In the genomic region with DNA sequence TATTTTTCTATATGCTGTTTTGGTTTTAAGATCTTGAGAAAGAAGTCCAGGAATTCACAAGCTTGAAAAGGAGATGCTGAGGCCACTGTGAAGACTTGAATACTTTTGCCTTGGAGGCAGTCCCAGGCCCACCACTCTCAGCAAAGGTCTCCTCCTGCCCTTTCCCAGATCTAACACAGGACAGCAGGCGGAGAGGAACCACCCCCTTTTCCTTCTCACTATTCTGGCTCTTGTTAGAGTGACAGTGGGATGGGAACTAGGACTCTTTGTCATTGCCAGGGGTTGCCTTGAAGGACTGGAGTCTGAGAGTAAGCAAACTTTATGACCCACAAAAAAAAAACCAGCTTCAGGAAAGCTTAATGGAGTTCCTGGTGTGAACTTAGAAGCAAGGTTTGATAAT, we compare ENCODE assay signal across 14 cellular contexts. TPM values are rescaled to one million over a fixed set of nuclear protein-coding genes. Genes with fewer than 3 reads are reported as not detected.
DNase-seq lines count a peak whose midpoint lies in the region; ATAC-seq and TF ChIP-seq lines count a peak whose summit lies in the region.
"Had no signal": no experiment of that assay in that cellular context is flagged by ENCODE, and none has a peak within 500 bp of the region (broad histone marks: within the 10 kb centered on the region; RNA-seq: fewer than 3 reads in every experiment).

No MANE protein-coding gene starts in this region.

- H3K4me2 ChIP-seq in PC-3 (ENCODE audit: low read length): peak overlapping the region; percentile 76
- H3K4me2 ChIP-seq in hepatocyte: peak overlapping the region; percentile 58
- H3K4me2 ChIP-seq in osteoblast (ENCODE audit: insufficient read depth, low read length): peak overlapping the region; percentile 77

- peaks cover 19 to 28% of the 10 kb centered on the region in 2 donors for H3K27me3 Mint-ChIP-seq in stimulated activated naive B cell treated with anti-CD40 and anti-IgM and Interleukin-4, amounts not matched to agents 10 μg/mL and 1 μg/mL and 100 μg/mL, for 72 hours

- H3K4me1 ChIP-seq in ACC112 (ENCODE audit: control insufficient read depth, insufficient read depth, low read length, unreplicated experiment) (peaks cover 7% of the 10 kb centered on the region), PC-3 (ENCODE audit: insufficient read depth, low read length) (peaks cover 14% of the 10 kb centered on the region), hepatocyte (ENCODE audit: insufficient read depth) (peaks cover 11% of the 10 kb centered on the region), osteoblast (ENCODE audit: insufficient read depth, low read length) (peaks cover 41% of the 10 kb centered on the region)

- H2AFZ ChIP-seq in ACC112 (ENCODE audit: low read length, unreplicated experiment): peak overlapping the region; percentile 82
- H2AFZ ChIP-seq in PC-3 (ENCODE audit: low read length): peak overlapping the region; percentile 73
- peak overlapping the region; percentile 44 for H2AFZ ChIP-seq in hepatocyte
- peak overlapping the region; percentile 64 for H2AFZ ChIP-seq in osteoblast (ENCODE audit: low read length)

- no peak overlapping the region for H3K27ac Mint-ChIP-seq in stimulated activated naive B cell treated with anti-CD40 and anti-IgM and Interleukin-4, amounts not matched to agents 10 μg/mL and 1 μg/mL and 100 μg/mL, for 72 hours
- H3K27ac Mint-ChIP-seq: activated naive CD8-positive, alpha-beta T cell treated with anti-CD3 and anti-CD28 coated beads for 36 hours had no signal

- H3K9me2 ChIP-seq in PC-3 (replicated peaks; ENCODE audit: low read length) (no peaks in the 10 kb centered on the region), hepatocyte (replicated peaks; ENCODE audit: insufficient read depth) (no peaks in the 10 kb centered on the region)

- no peak overlapping the region for H3K9ac ChIP-seq in PC-3 (ENCODE audit: low read length)

- DNase-seq in PC-3 (no peak), hepatocyte (ENCODE audit: low spot score) (no peak), osteoblast (ENCODE audit: insufficient read length, low spot score, missing footprints) (no peak), NCI-H187 (lab: John Stamatoyannopoulos, UW) (no peak), MV-4-11 (lab: John Stamatoyannopoulos, UW) (no peak)
- DNase-seq in stimulated activated naive B cell treated with anti-CD40 and anti-IgM and Interleukin-4, amounts not matched to agents 10 μg/mL and 1 μg/mL and 100 μg/mL, for 72 hours: no peak
- DNase-seq: activated CD4-positive, CD25-positive, alpha-beta regulatory T cell; activated naive CD8-positive, alpha-beta T cell treated with anti-CD3 and anti-CD28 coated beads for 36 hours; kidney had no signal

- no peaks in the 10 kb centered on the region for H3K4me1 Mint-ChIP-seq in stimulated activated naive B cell treated with anti-CD40 and anti-IgM and Interleukin-4, amounts not matched to agents 10 μg/mL and 1 μg/mL and 100 μg/mL, for 72 hours
- H3K4me1 Mint-ChIP-seq: activated naive CD8-positive, alpha-beta T cell treated with anti-CD3 and anti-CD28 coated beads for 36 hours had no signal

- peaks cover 0 to 12% of the 10 kb centered on the region in 2 donors for H3K36me3 Mint-ChIP-seq in stimulated activated naive B cell treated with anti-CD40 and anti-IgM and Interleukin-4, amounts not matched to agents 10 μg/mL and 1 μg/mL and 100 μg/mL, for 72 hours
- H3K36me3 Mint-ChIP-seq: activated naive CD8-positive, alpha-beta T cell treated with anti-CD3 and anti-CD28 coated beads for 36 hours had no signal

- H4K20me1 ChIP-seq in PC-3 (ENCODE audit: low read length) (no peaks in the 10 kb centered on the region), hepatocyte (ENCODE audit: insufficient read depth, poor library complexity, severe bottlenecking) (no peaks in the 10 kb centered on the region), osteoblast (ENCODE audit: insufficient read depth, low read length) (no peaks in the 10 kb centered on the region)

- H3K79me2 ChIP-seq in ACC112 (ENCODE audit: control insufficient read depth, insufficient read depth, low read length, unreplicated experiment): no peaks in the 10 kb centered on the region
- H3K79me2 ChIP-seq in PC-3 (ENCODE audit: low read length): no peaks in the 10 kb centered on the region
- no peaks in the 10 kb centered on the region for H3K79me2 ChIP-seq in hepatocyte
- no peaks in the 10 kb centered on the region for H3K79me2 ChIP-seq in osteoblast (ENCODE audit: insufficient read depth, low read length)

- H3K4me3 Mint-ChIP-seq in stimulated activated naive B cell treated with anti-CD40 and anti-IgM and Interleukin-4, amounts not matched to agents 10 μg/mL and 1 μg/mL and 100 μg/mL, for 72 hours: no peak overlapping the region
- H3K4me3 Mint-ChIP-seq: activated naive CD8-positive, alpha-beta T cell treated with anti-CD3 and anti-CD28 coated beads for 36 hours had no signal

- H3K27ac ChIP-seq in ACC112 (ENCODE audit: low read depth, low read length) (no peak overlapping the region), PC-3 (ENCODE audit: low read length) (no peak overlapping the region), hepatocyte (no peak overlapping the region), osteoblast (ENCODE audit: low read depth, low read length) (no peak overlapping the region)
- H3K27ac ChIP-seq: C4-2B, SK-N-MC had no signal

- H3K4me3 ChIP-seq in ACC112 (ENCODE audit: low read depth, low read length) (peak overlapping the region; percentile 71; the same call in 1 of the 2 replicates), PC-3 (ENCODE audit: low read length) (no peak overlapping the region), hepatocyte (no peak overlapping the region), osteoblast (ENCODE audit: insufficient read depth, low read length) (peak overlapping the region; percentile 65)

- ATAC-seq in PC-3: no peak
- ATAC-seq in HG03175 (IDR thresholded peaks at IDR 0.05; ENCODE audit: unreplicated experiment): no peak
- ATAC-seq in stimulated activated naive B cell treated with anti-CD40 and anti-IgM and Interleukin-4, amounts not matched to agents 10 μg/mL and 1 μg/mL and 100 μg/mL, for 72 hours (replicated peaks): no peak
- ATAC-seq: stimulated activated naive CD8-positive, alpha-beta T cell treated with anti-CD3 and anti-CD28 coated beads, Interleukin-15, Interleukin-2, amounts not matched to agents 100 U/mL and 50 U/mL, for 24 hours had no signal

- no peak for TF ChIP-seq CTCF in PC-3 (conservative IDR thresholded peaks at IDR 0.05; ENCODE audit: low read depth, low read length)
- no peak for TF ChIP-seq CTCF in hepatocyte (IDR thresholded peaks at IDR 0.05; ENCODE audit: poor library complexity)
- TF ChIP-seq CTCF in osteoblast (IDR thresholded peaks at IDR 0.05; ENCODE audit: extremely low read depth, low read depth, low read length): no peak

- whole genome bisulfite sequencing in hepatocyte (ENCODE audit: low lambda C conversion rate, missing lambda C conversion rate): 95% methylated on average over 1 of the region's 1 CpG

- no TSS peak for BruUV-seq in PC-3 (replicated peaks; lab: Mats Ljungman, UMichigan)

- POLR2A ChIA-PET in PC-3 (lab: Charles Lee; ENCODE audit: unreplicated experiment): interaction anchor here (0.5 to 0.6 kb wide), 3 partner anchors 17 to 67 kb away, joined by 3 read pairs; a partner anchor contains a TSS

- no peaks in the 10 kb centered on the region for H3K36me3 ChIP-seq in ACC112 (ENCODE audit: insufficient read depth, low read length)
- no peaks in the 10 kb centered on the region for H3K36me3 ChIP-seq in PC-3 (ENCODE audit: low read depth, low read length)
- no peaks in the 10 kb centered on the region for H3K36me3 ChIP-seq in hepatocyte (replicated peaks; ENCODE audit: insufficient read depth, low read depth)
- no peaks in the 10 kb centered on the region for H3K36me3 ChIP-seq in osteoblast (ENCODE audit: insufficient read depth, low read length)

- H3K9me3 Mint-ChIP-seq in stimulated activated naive B cell treated with anti-CD40 and anti-IgM and Interleukin-4, amounts not matched to agents 10 μg/mL and 1 μg/mL and 100 μg/mL, for 72 hours: peaks cover 0 to 2% of the 10 kb centered on the region in 2 donors

- intact Hi-C loops in PC-3 (cut with micrococcal nuclease): loop anchor here (10.0 kb wide), 1 partner anchor 276 kb away; a partner anchor contains a TSS

- CTCF ChIA-PET in PC-3 (lab: Charles Lee): interaction anchor here (0.7 to 1.1 kb wide), 4 partner anchors 15 to 67 kb away, joined by 3 to 7 read pairs (median 4); a partner anchor contains a TSS

- H3K9me3 ChIP-seq in PC-3 (ENCODE audit: low read length): no peaks in the 10 kb centered on the region
- H3K9me3 ChIP-seq in hepatocyte (ENCODE audit: low read depth): no peaks in the 10 kb centered on the region
- no peaks in the 10 kb centered on the region for H3K9me3 ChIP-seq in osteoblast (ENCODE audit: low read depth, low read length)

- H3K27me3 ChIP-seq in ACC112 (ENCODE audit: insufficient read depth, low read length): no peaks in the 10 kb centered on the region
- no peaks in the 10 kb centered on the region for H3K27me3 ChIP-seq in PC-3 (ENCODE audit: low read length)
- H3K27me3 ChIP-seq in hepatocyte: no peaks in the 10 kb centered on the region
- H3K27me3 ChIP-seq in osteoblast (ENCODE audit: insufficient read depth, low read length): no peaks in the 10 kb centered on the region

- H3F3A ChIP-seq in PC-3 (ENCODE audit: low read length, unreplicated experiment): no peaks in the 10 kb centered on the region

RNA-seq across cellular contexts. Expression of a gene that starts 54.7 kb away (rescaled TPM):
- total RNA-seq in PC-3 (2014; rRNA removed) (26.8 and 27.1 TPM in 2 replicates), hepatocyte (18.3 and 23.1 TPM in 2 replicates), osteoblast (9.0 and 10.6 TPM in 2 replicates)
- polyA plus RNA-seq in hepatocyte: 13.8 and 24.6 TPM in 2 replicates

Comparison
In these comparisons a context has a peak if more than half of its experiments do, and no peak if none do; other contexts are left out.
1. H3K4me3 ChIP-seq: peak in ACC112 (single experiment) and osteoblast (single experiment); none in PC-3 (single experiment) and hepatocyte (single experiment).
2. Peak in every context shown above with its lines, with median percentiles within 50 percentile points of each other: H2AFZ ChIP-seq and H3K4me2 ChIP-seq.